ENCODE assay signal across 13 cellular contexts in the genomic region with DNA sequence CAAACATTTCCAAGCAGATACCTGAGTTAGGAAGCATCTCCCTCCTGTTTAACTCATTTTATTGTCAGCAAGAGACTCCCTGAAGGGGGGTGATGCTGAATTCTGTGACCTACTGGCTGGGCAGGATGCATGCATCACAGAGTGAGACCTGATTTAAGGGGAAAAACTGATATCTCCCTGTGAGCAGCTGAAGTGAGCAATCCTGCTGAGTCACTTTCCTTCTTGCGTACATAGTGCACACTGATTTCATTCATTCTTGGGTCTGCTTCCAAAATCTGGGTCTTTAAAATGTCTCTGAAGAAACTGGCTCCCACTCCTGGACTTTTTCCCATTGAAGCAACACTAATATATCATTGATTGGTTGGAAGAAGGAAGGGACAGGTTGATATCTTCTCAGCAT. TPM values are rescaled to one million over a fixed set of nuclear protein-coding genes. Genes with fewer than 3 reads are reported as not detected.
DNase-seq lines count a peak whose midpoint lies in the region; ATAC-seq and TF ChIP-seq lines count a peak whose summit lies in the region.
"Had no signal": no experiment of that assay in that cellular context is flagged by ENCODE, and none has a peak within 500 bp of the region (broad histone marks: within the 10 kb centered on the region; RNA-seq: fewer than 3 reads in every experiment).

No MANE protein-coding gene starts in this region.

- peaks cover 3% of the 10 kb centered on the region; the same call in 1 of the 2 replicates for H3K27me3 ChIP-seq in BE2C
- H3K27me3 ChIP-seq: esophagus muscularis mucosa had no signal

- no peak overlapping the region for H3K27ac Mint-ChIP-seq in activated T-helper 17 cell treated with anti-CD3 and anti-CD28 coated beads, Interleukin-2, amount 50 U/mL, for 72 hours

- peak; percentile 89 for ATAC-seq in activated T-helper 17 cell treated with anti-CD3 and anti-CD28 coated beads, Interleukin-2, amount 50 U/mL, for 72 hours (replicated peaks)
- ATAC-seq in HG03135 (IDR thresholded peaks at IDR 0.05; ENCODE audit: unreplicated experiment) = no peak
- ATAC-seq: stimulated activated naive CD8-positive, alpha-beta T cell treated with anti-CD3 and anti-CD28 coated beads, Interleukin-15, Interleukin-2, amounts not matched to agents 100 U/mL and 50 U/mL, for 24 hours had no signal

- DNase-seq in A172 (ENCODE audit: low spot score) (peak; percentile 92), GM04504 (ENCODE audit: low read depth) (peak; percentile 90), iris pigment epithelial cell (ENCODE audit: low read depth) (peak; percentile 98), GM10266 (ENCODE audit: extremely low spot score) (no peak), BE2C (no peak), NCI-H2196 (lab: John Stamatoyannopoulos, UW; ENCODE audit: unreplicated experiment) (no peak)
- DNase-seq: activated CD8-positive, alpha-beta memory T cell treated with anti-CD3 and anti-CD28 coated beads, Interleukin-2, amount 50 U/mL, for 4 hours; psoas muscle; stimulated activated naive CD8-positive, alpha-beta T cell treated with anti-CD3 and anti-CD28 coated beads, Interleukin-15, Interleukin-2, amounts not matched to agents 100 U/mL and 50 U/mL, for 24 hours had no signal

- no peaks in the 10 kb centered on the region for H3K36me3 ChIP-seq in BE2C
- H3K36me3 ChIP-seq: esophagus muscularis mucosa had no signal

- H3K4me1 ChIP-seq in BE2C = no peaks in the 10 kb centered on the region
- H3K4me1 ChIP-seq: psoas muscle had no signal

- peaks cover 6% of the 10 kb centered on the region for H3K4me1 Mint-ChIP-seq in activated T-helper 17 cell treated with anti-CD3 and anti-CD28 coated beads, Interleukin-2, amount 50 U/mL, for 72 hours

- TF ChIP-seq CTCF in GM10266 (IDR thresholded peaks at IDR 0.05; ENCODE audit: control insufficient read depth, insufficient read depth, low read depth, missing control alignments) = no peak
- no peak for TF ChIP-seq CTCF in BE2C (IDR thresholded peaks at IDR 0.05; ENCODE audit: low read depth, low read length)

- H3K27me3 Mint-ChIP-seq in activated T-helper 17 cell treated with anti-CD3 and anti-CD28 coated beads, Interleukin-2, amount 50 U/mL, for 72 hours = peaks cover 3% of the 10 kb centered on the region

- H3K9me3 ChIP-seq in BE2C = no peaks in the 10 kb centered on the region
- H3K9me3 ChIP-seq: esophagus muscularis mucosa, psoas muscle had no signal

- H3K4me3 ChIP-seq in BE2C (ENCODE audit: low read depth, low read length) = no peak overlapping the region
- H3K4me3 ChIP-seq: esophagus muscularis mucosa, psoas muscle had no signal

- no peaks in the 10 kb centered on the region for H3K36me3 Mint-ChIP-seq in activated T-helper 17 cell treated with anti-CD3 and anti-CD28 coated beads, Interleukin-2, amount 50 U/mL, for 72 hours (ENCODE audit: low read depth)

- H3K4me3 Mint-ChIP-seq in activated T-helper 17 cell treated with anti-CD3 and anti-CD28 coated beads, Interleukin-2, amount 50 U/mL, for 72 hours = no peak overlapping the region

- H3K9me3 Mint-ChIP-seq in activated T-helper 17 cell treated with anti-CD3 and anti-CD28 coated beads, Interleukin-2, amount 50 U/mL, for 72 hours = no peaks in the 10 kb centered on the region

RNA-seq across cellular contexts. Expression of gene P4HA3, which starts 23.3 kb away (rescaled TPM):
- total RNA-seq in A172 (2014; rRNA removed; shearing (Covaris generic)) = 0.48 and 1.5 TPM in 2 replicates
- not detected for total RNA-seq in activated T-helper 17 cell treated with anti-CD3 and anti-CD28 coated beads, Interleukin-2, amount 50 U/mL, for 72 hours
- polyA plus RNA-seq in BE2C (2012; ENCODE audit: insufficient read depth, insufficient read length, low read depth) = not detected
- total RNA-seq: OCI-LY7 had no signal

Comparison
In these comparisons a context has a peak if more than half of its experiments do, and no peak if none do; other contexts are left out.
1. DNase-seq: peak in A172 (single experiment), GM04504 (single experiment) and iris pigment epithelial cell (single experiment); none in GM10266 (single experiment), BE2C (single experiment) and NCI-H2196 (single experiment).